ENCODE assay signal across 7 cellular contexts in the genomic region with DNA sequence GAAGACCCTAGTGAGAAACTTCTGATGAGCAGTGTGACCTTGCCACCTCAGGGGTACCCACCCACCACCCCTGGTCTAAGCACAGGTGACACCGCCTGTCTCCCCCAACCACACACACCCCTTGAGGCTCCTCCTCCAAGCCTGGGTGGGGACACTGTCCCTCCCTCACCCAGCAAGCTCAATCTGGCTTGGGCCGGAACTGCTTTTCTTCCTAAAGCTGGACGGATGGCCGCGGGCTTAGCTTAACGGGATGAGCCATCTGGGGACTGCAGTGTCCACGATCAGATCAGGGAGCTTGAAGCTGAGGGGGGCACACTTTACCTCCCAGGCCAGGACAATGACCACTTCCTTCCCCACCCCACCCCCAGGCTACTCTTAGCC. TPM values are rescaled to one million over a fixed set of nuclear protein-coding genes. Genes with fewer than 3 reads are reported as not detected.
A peak's percentile ranks its signal among the peaks of the same experiment; 100 is the strongest.
DNase-seq lines count a peak whose midpoint lies in the region; ATAC-seq and TF ChIP-seq lines count a peak whose summit lies in the region.
"Not testable (repeated sequence)": the region's sequence is repeated elsewhere in the genome, so short reads cannot be mapped to it uniquely, and the experiment has no call there.
"Had no signal": no experiment of that assay in that cellular context is flagged by ENCODE, and none has a peak within 500 bp of the region (broad histone marks: within the 10 kb centered on the region; RNA-seq: fewer than 3 reads in every experiment).

No MANE protein-coding gene starts in this region.

- POLR2A ChIA-PET in naive thymus-derived CD8-positive, alpha-beta T cell (lab: Charles Lee), result interaction anchor here (0.6 kb wide), 1 partner anchor 745 kb away, joined by 3 read pairs; no protein-coding TSS in a partner anchor

- peaks cover 0 to 12% (median 4%) of the 10 kb centered on the region in 5 donors for H3K27me3 Mint-ChIP-seq in naive thymus-derived CD8-positive, alpha-beta T cell
- H3K27me3 Mint-ChIP-seq in type B pancreatic cell, result not testable (repeated sequence)

- not testable (repeated sequence) for H3K36me3 ChIP-seq in ectodermal cell (ENCODE audit: control insufficient read depth, insufficient read depth, low read length)

- not testable (repeated sequence) for H3K36me3 Mint-ChIP-seq in naive thymus-derived CD8-positive, alpha-beta T cell; type B pancreatic cell

- H3K4me1 Mint-ChIP-seq in naive thymus-derived CD8-positive, alpha-beta T cell; type B pancreatic cell (ENCODE audit: unreplicated experiment): not testable (repeated sequence)

- H3K27me3 ChIP-seq in ectodermal cell (ENCODE audit: control insufficient read depth, insufficient read depth, low read length, poor library complexity, severe bottlenecking), result not testable (repeated sequence)

- not testable (repeated sequence) for H3K9me3 Mint-ChIP-seq in naive thymus-derived CD8-positive, alpha-beta T cell; type B pancreatic cell

- not testable (repeated sequence) for TF ChIP-seq CTCF in type B pancreatic cell (conservative IDR thresholded peaks at IDR 0.05)

- not testable (repeated sequence) for ATAC-seq in naive thymus-derived CD8-positive, alpha-beta T cell

- DNase-seq in NCI-H2227 (lab: John Stamatoyannopoulos, UW; ENCODE audit: unreplicated experiment), result peak; percentile 34
- not testable (repeated sequence) for DNase-seq in naive thymus-derived CD8-positive, alpha-beta T cell; type B pancreatic cell (ENCODE audit: extremely low spot score, unreplicated experiment)

- H3K27ac ChIP-seq in ectodermal cell (ENCODE audit: insufficient read depth, low read depth, low read length, poor library complexity, severe bottlenecking), result peak overlapping the region; percentile 95

- not testable (repeated sequence) for H3K4me1 ChIP-seq in ectodermal cell (ENCODE audit: control insufficient read depth, insufficient read depth, low read length)

- H3K4me3 ChIP-seq in ectodermal cell (ENCODE audit: insufficient read depth, low read depth, low read length), result peak overlapping the region; percentile 28

- WGBS in ectodermal cell, 2 experiments, result 11 to 18% methylated on average over 7 of the region's 7 CpGs

- H3K27ac Mint-ChIP-seq in naive thymus-derived CD8-positive, alpha-beta T cell, result peak overlapping the region in 1 of 10 donors; percentile 33
- H3K27ac Mint-ChIP-seq in type B pancreatic cell, result peak overlapping the region; percentile 41

- peak overlapping the region in 6 of 10 donors; percentile 19 to 79 (median 42) for H3K4me3 Mint-ChIP-seq in naive thymus-derived CD8-positive, alpha-beta T cell
- H3K4me3 Mint-ChIP-seq in type B pancreatic cell, result peak overlapping the region; percentile 59

- H3K9me3 ChIP-seq in ectodermal cell (ENCODE audit: control insufficient read depth, low read length), result not testable (repeated sequence)

RNA-seq across cellular contexts. Expression of gene SLC6A8, which starts 1.1 kb away (rescaled TPM):
- 272 TPM for polyA plus RNA-seq in ectodermal cell (2013, experiment 1 of 4)
- 365 TPM for polyA plus RNA-seq in ectodermal cell (2013, experiment 2 of 4)
- 246 TPM for polyA plus RNA-seq in ectodermal cell (2013, experiment 3 of 4)
- polyA plus RNA-seq in ectodermal cell (2013, experiment 4 of 4), result 294 TPM
- total RNA-seq in naive thymus-derived CD8-positive, alpha-beta T cell, result under 1 TPM; 0.31 to 0.49 TPM
- polyA plus RNA-seq in naive thymus-derived CD8-positive, alpha-beta T cell, result under 1 TPM in 2 of 3 donors, not detected in 1; 0.04 to 0.16 TPM
- 19.9 and 56.8 TPM in 2 replicates for total RNA-seq in type B pancreatic cell (ENCODE audit: low replicate concordance)

RNA-seq across cellular contexts. Expression of gene PNCK, which starts 13.1 kb away (rescaled TPM):
- 33.7 TPM for polyA plus RNA-seq in ectodermal cell (2013, experiment 1 of 4)
- 45.3 TPM for polyA plus RNA-seq in ectodermal cell (2013, experiment 2 of 4)
- polyA plus RNA-seq in ectodermal cell (2013, experiment 3 of 4), result 36.2 TPM
- 39.7 TPM for polyA plus RNA-seq in ectodermal cell (2013, experiment 4 of 4)
- not detected for total RNA-seq in naive thymus-derived CD8-positive, alpha-beta T cell
- polyA plus RNA-seq in naive thymus-derived CD8-positive, alpha-beta T cell, result not detected
- 2.2 and 3.7 TPM in 2 replicates for total RNA-seq in type B pancreatic cell (ENCODE audit: low replicate concordance)
- total RNA-seq: Daoy had no signal

RNA-seq across cellular contexts. Expression of gene BCAP31, which starts 37.5 kb away (rescaled TPM):
- 109 TPM for polyA plus RNA-seq in ectodermal cell (2013, experiment 1 of 4)
- 108 TPM for polyA plus RNA-seq in ectodermal cell (2013, experiment 2 of 4)
- polyA plus RNA-seq in ectodermal cell (2013, experiment 3 of 4), result 76.1 TPM
- 84.9 TPM for polyA plus RNA-seq in ectodermal cell (2013, experiment 4 of 4)
- total RNA-seq in naive thymus-derived CD8-positive, alpha-beta T cell, result 100 to 1,000 TPM; 108 to 118 TPM
- 100 to 1,000 TPM; 298 to 328 (median 319) TPM for polyA plus RNA-seq in naive thymus-derived CD8-positive, alpha-beta T cell
- total RNA-seq in type B pancreatic cell (ENCODE audit: low replicate concordance), result 160 and 223 TPM in 2 replicates

RNA-seq across cellular contexts. Expression of gene ABCD1, which starts 38.0 kb away (rescaled TPM):
- polyA plus RNA-seq in ectodermal cell (2013, experiment 1 of 4), result 4.5 TPM
- polyA plus RNA-seq in ectodermal cell (2013, experiment 2 of 4), result 5.3 TPM
- 4.3 TPM for polyA plus RNA-seq in ectodermal cell (2013, experiment 3 of 4)
- 4.9 TPM for polyA plus RNA-seq in ectodermal cell (2013, experiment 4 of 4)
- 1 to 10 TPM; 5.8 to 7.3 TPM for total RNA-seq in naive thymus-derived CD8-positive, alpha-beta T cell
- 1 to 10 TPM; 1.1 to 2.1 (median 2.0) TPM for polyA plus RNA-seq in naive thymus-derived CD8-positive, alpha-beta T cell
- total RNA-seq in type B pancreatic cell (ENCODE audit: low replicate concordance), result 6.2 and 8.0 TPM in 2 replicates

RNA-seq across cellular contexts. Expression of gene DUSP9, which starts 39.7 kb away (rescaled TPM):
- polyA plus RNA-seq in ectodermal cell (2013, experiment 1 of 4), result 1.4 TPM
- polyA plus RNA-seq in ectodermal cell (2013, experiment 2 of 4), result 1.7 TPM
- polyA plus RNA-seq in ectodermal cell (2013, experiment 3 of 4), result 1.4 TPM
- polyA plus RNA-seq in ectodermal cell (2013, experiment 4 of 4), result 1.6 TPM
- not detected for total RNA-seq in naive thymus-derived CD8-positive, alpha-beta T cell
- not detected for polyA plus RNA-seq in naive thymus-derived CD8-positive, alpha-beta T cell
- total RNA-seq in type B pancreatic cell (ENCODE audit: low replicate concordance), result 5.8 and 9.5 TPM in 2 replicates
- total RNA-seq: activated CD8-positive, alpha-beta T cell treated with anti-CD3 and anti-CD28 coated beads, Interleukin-2, amount 10 ng/mL, durations not matched to agents 7 days and 5 days had no signal
- polyA plus RNA-seq: GM12878 had no signal

Comparison
In these comparisons a context has a peak if more than half of its experiments do, and no peak if none do; other contexts are left out.
1. RNA of gene SLC6A8, which starts 1.1 kb away (total RNA-seq): 19.9 to 56.8 TPM in type B pancreatic cell; 0.31 to 0.49 TPM in naive thymus-derived CD8-positive, alpha-beta T cell; every median in the first group is over 10 times any median in the second.